27 cellular contexts compared by ENCODE assay signal in the genomic region with DNA sequence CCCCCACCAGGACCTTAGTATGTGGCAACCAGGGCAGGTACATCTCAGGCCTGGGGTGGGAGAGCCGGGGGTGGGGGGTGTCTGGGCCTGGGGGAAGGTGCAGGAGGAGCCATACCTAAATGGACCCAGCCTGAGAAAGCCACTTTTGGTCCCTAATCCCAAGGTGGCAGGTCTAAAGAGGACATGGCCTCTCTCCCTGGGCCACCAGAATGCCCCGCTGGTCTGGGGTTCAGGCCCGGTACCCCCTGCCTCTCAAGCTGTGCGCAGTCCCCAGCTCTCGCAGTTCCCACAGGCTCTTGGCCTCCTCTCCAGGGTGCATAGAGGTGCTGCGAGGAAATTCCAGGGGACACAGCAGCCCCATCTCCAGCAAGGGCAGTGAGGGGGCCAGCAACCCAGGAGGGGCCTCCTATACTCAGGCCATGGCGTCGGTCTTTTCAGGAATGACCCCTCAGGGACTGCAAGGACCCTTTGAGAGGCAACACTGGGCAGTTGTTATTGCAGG. TPM values are rescaled to one million over a fixed set of nuclear protein-coding genes. Genes with fewer than 3 reads are reported as not detected.
DNase-seq lines count a peak whose midpoint lies in the region; ATAC-seq, FAIRE-seq and TF ChIP-seq lines count a peak whose summit lies in the region.
"Had no signal": no experiment of that assay in that cellular context is flagged by ENCODE, and none has a peak within 500 bp of the region (broad histone marks: within the 10 kb centered on the region; RNA-seq: fewer than 3 reads in every experiment).

No MANE protein-coding gene starts in this region.

- no peak for TF ChIP-seq POLR2A in IMR-90 (IDR thresholded peaks at IDR 0.05; ENCODE audit: low read depth, low read length)
- no peak for TF ChIP-seq POLR2A in thyroid gland (IDR thresholded peaks at IDR 0.05)

- H3K23ac ChIP-seq in IMR-90 (ENCODE audit: low read depth, low read length): no peak overlapping the region

- H3K79me2 ChIP-seq in osteoblast (ENCODE audit: insufficient read depth, low read length): no peaks in the 10 kb centered on the region

- H3K4me2 ChIP-seq in IMR-90 (ENCODE audit: low read depth, low read length) (no peak overlapping the region), osteoblast (ENCODE audit: insufficient read depth, low read length) (no peak overlapping the region)
- H3K4me2 ChIP-seq: BLaER1 treated with 17β-estradiol and CSF1 and Interleukin-3, amounts not matched to agents 10 nM and 100 nM; GM23338 had no signal

- H3K27me3 ChIP-seq in IMR-90 (ENCODE audit: control insufficient read depth, insufficient read depth, low read length): peaks cover 60% of the 10 kb centered on the region
- H3K27me3 ChIP-seq in osteoblast (ENCODE audit: insufficient read depth, low read length): peaks cover 38% of the 10 kb centered on the region
- H3K27me3 ChIP-seq in thyroid gland: peaks cover 7% of the 10 kb centered on the region

- intact Hi-C loops in IMR-90 (cut with micrococcal nuclease): no loop called here
- intact Hi-C loops in kidney (cut with DNase I): no loop called here
- intact Hi-C loops in thyroid gland (cut with DNase I): no loop called here

- no peak overlapping the region for H2BK15ac ChIP-seq in IMR-90 (ENCODE audit: low read depth, low read length)

- H3K4me1 ChIP-seq in IMR-90 (ENCODE audit: control insufficient read depth, insufficient read depth, low read length) (no peaks in the 10 kb centered on the region; the same call in 1 of the 2 replicates), kidney (ENCODE audit: control insufficient read depth in 1 of 2, insufficient read depth in 1 of 2, low read depth in 1 of 2, low read length in 2 of 2) (peaks cover 4 to 6% of the 10 kb centered on the region in 2 donors), osteoblast (ENCODE audit: insufficient read depth, low read length) (peaks cover 9% of the 10 kb centered on the region), thyroid gland (peaks cover 3 to 13% of the 10 kb centered on the region in 2 donors)
- H3K4me1 ChIP-seq: BE2C, HAP-1 had no signal

- ATAC-seq in IMR-90 (ENCODE audit: low read depth) (no peak), HG03432 (IDR thresholded peaks at IDR 0.05; ENCODE audit: unreplicated experiment) (no peak)
- ATAC-seq: GM23338 had no signal

- no peak overlapping the region for H3K27ac ChIP-seq in IMR-90 (ENCODE audit: insufficient read depth, low read length)
- H3K27ac ChIP-seq in kidney (ENCODE audit: low read depth in 2 of 2, low read length in 2 of 2): no peak overlapping the region
- no peak overlapping the region for H3K27ac ChIP-seq in osteoblast (ENCODE audit: low read depth, low read length)
- no peak overlapping the region for H3K27ac ChIP-seq in thyroid gland
- H3K27ac ChIP-seq: BLaER1 treated with 17β-estradiol and CSF1 and Interleukin-3, amounts not matched to agents 10 nM and 100 nM had no signal

- no peak overlapping the region for H3K14ac ChIP-seq in IMR-90 (replicated peaks; ENCODE audit: low read depth, low read length)

- H2AFZ ChIP-seq in IMR-90 (replicated peaks; ENCODE audit: low read length, poor library complexity): no peak overlapping the region
- no peak overlapping the region for H2AFZ ChIP-seq in osteoblast (ENCODE audit: low read length)
- H2AFZ ChIP-seq: GM23338 had no signal

- H4K20me1 ChIP-seq in IMR-90 (ENCODE audit: insufficient read depth, low read length) (no peaks in the 10 kb centered on the region), osteoblast (ENCODE audit: insufficient read depth, low read length) (no peaks in the 10 kb centered on the region)

- H3K36me3 ChIP-seq in IMR-90 (ENCODE audit: control insufficient read depth, insufficient read depth, low read length) (no peaks in the 10 kb centered on the region), kidney (ENCODE audit: control insufficient read depth in 1 of 2, insufficient read depth in 2 of 2, low read length in 2 of 2) (no peaks in the 10 kb centered on the region), osteoblast (ENCODE audit: insufficient read depth, low read length) (no peaks in the 10 kb centered on the region), thyroid gland (no peaks in the 10 kb centered on the region)
- H3K36me3 ChIP-seq: BE2C; BLaER1 treated with 17β-estradiol and CSF1 and Interleukin-3, amounts not matched to agents 10 nM and 100 nM; HAP-1 had no signal

- H4K8ac ChIP-seq in IMR-90 (ENCODE audit: low read depth in 2 of 2, low read length in 2 of 2): no peak overlapping the region

- no peak overlapping the region for H3K56ac ChIP-seq in IMR-90 (ENCODE audit: extremely low read depth, insufficient read depth, low read length)

- DNase-seq in AG20443 (ENCODE audit: low spot score) (peak; percentile 7), IMR-90 (no peak), kidney (peak; percentile 57), osteoblast (ENCODE audit: insufficient read length, low spot score, missing footprints) (peak; percentile 91), RCC 7860 (ENCODE audit: low spot score) (no peak), thyroid gland (no peak), occipital lobe (lab: John Stamatoyannopoulos, UW) (no peak)
- DNase-seq: AML-193; BE2C; CD4-positive, alpha-beta T cell; CD8-positive, alpha-beta memory T cell; DMS53; DMS79 treated with DMSO at 0.1 percent for 48 hours; GF-D8; HFFc6 had no signal

- no peak overlapping the region for H4K5ac ChIP-seq in IMR-90 (ENCODE audit: low read depth, low read length)

- no peak overlapping the region for H2AK5ac ChIP-seq in IMR-90 (ENCODE audit: low read depth, low read length)

- H2BK20ac ChIP-seq in IMR-90 (ENCODE audit: low read depth, low read length): no peak overlapping the region

- no peak overlapping the region for H4K91ac ChIP-seq in IMR-90 (ENCODE audit: insufficient read depth, low read depth, low read length)

- in situ Hi-C loops in IMR-90 (cut with MboI; ENCODE audit: low sequenced_read_pairs): no loop called here

- no peak overlapping the region for H3K4ac ChIP-seq in IMR-90 (ENCODE audit: low read depth, low read length)

- H2BK120ac ChIP-seq in IMR-90 (ENCODE audit: low read depth, low read length): no peak overlapping the region

- FAIRE-seq in kidney (lab: Jason Lieb, UNC) (no peak), RCC 7860 (lab: Jason Lieb, UNC) (no peak)
- FAIRE-seq: A204.1, GM12891, GM18507, H54 had no signal

- BruUV-seq in IMR-90 (replicated peaks; lab: Mats Ljungman, UMichigan): no TSS peak

- no peak overlapping the region for H2BK5ac ChIP-seq in IMR-90 (ENCODE audit: low read depth, low read length, poor library complexity, severe bottlenecking)

- no peak for TF ChIP-seq RAD21 in IMR-90 (IDR thresholded peaks at IDR 0.05; ENCODE audit: low read length)

- H2AK9ac ChIP-seq in IMR-90 (replicated peaks; ENCODE audit: low read depth, low read length, poor library complexity): peak overlapping the region; percentile 42

- peaks cover 4% of the 10 kb centered on the region; the same call in 1 of the 2 replicates for H3K9me1 ChIP-seq in IMR-90 (ENCODE audit: insufficient read depth, low read length)

- no peak overlapping the region for H3K4me3 ChIP-seq in IMR-90 (ENCODE audit: insufficient read depth, low read depth, low read length)
- no peak overlapping the region for H3K4me3 ChIP-seq in kidney (ENCODE audit: low read length in 2 of 2)
- H3K4me3 ChIP-seq in osteoblast (ENCODE audit: insufficient read depth, low read length): no peak overlapping the region
- no peak overlapping the region for H3K4me3 ChIP-seq in thyroid gland (replicated peaks in 1 of 3)
- H3K4me3 ChIP-seq: BLaER1 treated with 17β-estradiol and CSF1 and Interleukin-3, amounts not matched to agents 10 nM and 100 nM; GM23338; HAP-1 had no signal

- H3K79me1 ChIP-seq in IMR-90 (ENCODE audit: low read depth in 1 of 2, low read length in 2 of 2): no peaks in the 10 kb centered on the region

- dilution Hi-C loops in IMR-90 (cut with HindIII; ENCODE audit: low sequenced_read_pairs, unreplicated experiment): no loop called here

- CTCF ChIA-PET in IMR-90 (lab: Yijun Ruan, JAX): no interaction called here

- TF ChIP-seq CTCF in IMR-90 (conservative IDR thresholded peaks at IDR 0.05; ENCODE audit: low read depth, low read length): no peak
- TF ChIP-seq CTCF in kidney (IDR thresholded peaks at IDR 0.05; ENCODE audit: borderline replicate concordance, extremely low read depth, insufficient read depth): no peak
- no peak for TF ChIP-seq CTCF in osteoblast (IDR thresholded peaks at IDR 0.05; ENCODE audit: extremely low read depth, low read depth, low read length)
- no peak for TF ChIP-seq CTCF in thyroid gland (IDR thresholded peaks at IDR 0.05)

- no peak overlapping the region for H3K18ac ChIP-seq in IMR-90 (ENCODE audit: low read depth, low read length)

- WGBS in IMR-90 (ENCODE audit: extremely low coverage in 2 of 2, insufficient read length in 1 of 2), 2 experiments: 90% methylated on average over 3 of the region's 8 CpGs; no CpG with 5 or more reads in 1 of the 2 experiments
- 93 to 100% methylated on average over 1 to 8 of the region's 8 CpGs for WGBS in thyroid gland, 2 donors

- H3K9me3 ChIP-seq in IMR-90 (ENCODE audit: control insufficient read depth, insufficient read depth, low read length): no peaks in the 10 kb centered on the region; the same call in 1 of the 2 replicates
- no peaks in the 10 kb centered on the region for H3K9me3 ChIP-seq in kidney (ENCODE audit: control insufficient read depth in 1 of 2, low read length in 2 of 2)
- H3K9me3 ChIP-seq in osteoblast (ENCODE audit: low read depth, low read length): no peaks in the 10 kb centered on the region
- H3K9me3 ChIP-seq in thyroid gland: no peaks in the 10 kb centered on the region
- H3K9me3 ChIP-seq: BE2C, HAP-1 had no signal

- POLR2A ChIA-PET in IMR-90 (lab: Charles Lee; ENCODE audit: unreplicated experiment): no interaction called here

- H3K9ac ChIP-seq in IMR-90 (ENCODE audit: low read depth, low read length) (no peak overlapping the region), kidney (ENCODE audit: low read length in 2 of 2) (no peak overlapping the region)
- H3K9ac ChIP-seq: BLaER1 treated with 17β-estradiol and CSF1 and Interleukin-3, amounts not matched to agents 10 nM and 100 nM had no signal

RNA-seq across cellular contexts. Expression of gene AVP, which starts 1.1 kb away (rescaled TPM):
- total RNA-seq in IMR-90 (2012; rRNA removed) (not detected in 2 replicates), kidney (not detected), osteoblast (not detected in 2 replicates), thyroid gland (not detected), occipital lobe (not detected)
- polyA plus RNA-seq in IMR-90 (2012; rRNA removed) (not detected in 2 replicates), kidney (ENCODE audit: insufficient read depth, low read depth, low replicate concordance) (2.1 TPM)
- polyA plus RNA-seq in IMR-90 (2012; cell fraction: cytosol; rRNA removed): not detected in 2 replicates
- polyA plus RNA-seq in IMR-90 (2012; cell fraction: nucleus; rRNA removed; ENCODE audit: low replicate concordance): not detected in 2 replicates
- total RNA-seq: CD8-positive, alpha-beta memory T cell; Daoy; G401; GM23338; HFFc6 had no signal
- polyA plus RNA-seq: AG04450; CD14-positive monocyte; CD8-positive, alpha-beta memory T cell had no signal

RNA-seq across cellular contexts. Expression of gene OXT, which starts 14.2 kb away (rescaled TPM):
- total RNA-seq in IMR-90 (2012; rRNA removed) (not detected in 2 replicates), kidney (not detected), osteoblast (not detected in 2 replicates), thyroid gland (not detected), occipital lobe (not detected)
- polyA plus RNA-seq in IMR-90 (2012; rRNA removed) (not detected in 2 replicates), kidney (ENCODE audit: insufficient read depth, low read depth, low replicate concordance) (10.8 TPM)
- polyA plus RNA-seq in IMR-90 (2012; cell fraction: cytosol; rRNA removed): not detected in 2 replicates
- not detected in 2 replicates for polyA plus RNA-seq in IMR-90 (2012; cell fraction: nucleus; rRNA removed; ENCODE audit: low replicate concordance)
- total RNA-seq: Daoy, G401, GM23338, HFFc6 had no signal
- polyA plus RNA-seq: AG04450, CD14-positive monocyte had no signal

RNA-seq across cellular contexts. Expression of gene MRPS26, which starts 39.8 kb away (rescaled TPM):
- 22.2 and 24.7 TPM in 2 replicates for total RNA-seq in IMR-90 (2012; rRNA removed)
- 38.6 and 49.5 TPM in 2 replicates for polyA plus RNA-seq in IMR-90 (2012; rRNA removed)
- polyA plus RNA-seq in IMR-90 (2012; cell fraction: cytosol; rRNA removed): 53.9 and 56.0 TPM in 2 replicates
- 20.0 and 35.2 TPM in 2 replicates for polyA plus RNA-seq in IMR-90 (2012; cell fraction: nucleus; rRNA removed; ENCODE audit: low replicate concordance)
- 39.8 TPM for total RNA-seq in kidney
- polyA plus RNA-seq in kidney (ENCODE audit: insufficient read depth, low read depth, low replicate concordance): 109 TPM
- 20.6 and 21.0 TPM in 2 replicates for total RNA-seq in osteoblast
- 100 to 1,000 TPM in 2 of 4 donors, 10 to 100 TPM in 2; 56.3 to 148 (median 86.4) TPM for total RNA-seq in thyroid gland
- 36.0 TPM for total RNA-seq in occipital lobe

RNA-seq across cellular contexts. Expression of gene GNRH2, which starts 42.2 kb away (rescaled TPM):
- total RNA-seq in IMR-90 (2012; rRNA removed) (0.18 and 0.28 TPM in 2 replicates), kidney (not detected), osteoblast (0.29 TPM in 1 of 2 replicates, not detected in the other), thyroid gland (1 to 10 TPM in 1 of 4 donors, not detected in 3; 1.6 TPM), occipital lobe (not detected)
- polyA plus RNA-seq in IMR-90 (2012; rRNA removed) (0.16 and 0.21 TPM in 2 replicates), kidney (ENCODE audit: insufficient read depth, low read depth, low replicate concordance) (not detected)
- polyA plus RNA-seq in IMR-90 (2012; cell fraction: cytosol; rRNA removed): not detected in 2 replicates
- 1.7 and 3.5 TPM in 2 replicates for polyA plus RNA-seq in IMR-90 (2012; cell fraction: nucleus; rRNA removed; ENCODE audit: low replicate concordance)
- total RNA-seq: CD4-positive, alpha-beta T cell; Daoy; G401; GM23338 had no signal
- polyA plus RNA-seq: AG04450; CD14-positive monocyte; CD8-positive, alpha-beta memory T cell; GM23338 had no signal

Comparison
In these comparisons a context has a peak if more than half of its experiments do, and no peak if none do; other contexts are left out.
1. DNase-seq: peak in AG20443 (single experiment), kidney (single experiment) and osteoblast (single experiment); none in IMR-90 (single experiment), RCC 7860 (single experiment), thyroid gland (0 of 2) and occipital lobe (single experiment).